In the genomic region with DNA sequence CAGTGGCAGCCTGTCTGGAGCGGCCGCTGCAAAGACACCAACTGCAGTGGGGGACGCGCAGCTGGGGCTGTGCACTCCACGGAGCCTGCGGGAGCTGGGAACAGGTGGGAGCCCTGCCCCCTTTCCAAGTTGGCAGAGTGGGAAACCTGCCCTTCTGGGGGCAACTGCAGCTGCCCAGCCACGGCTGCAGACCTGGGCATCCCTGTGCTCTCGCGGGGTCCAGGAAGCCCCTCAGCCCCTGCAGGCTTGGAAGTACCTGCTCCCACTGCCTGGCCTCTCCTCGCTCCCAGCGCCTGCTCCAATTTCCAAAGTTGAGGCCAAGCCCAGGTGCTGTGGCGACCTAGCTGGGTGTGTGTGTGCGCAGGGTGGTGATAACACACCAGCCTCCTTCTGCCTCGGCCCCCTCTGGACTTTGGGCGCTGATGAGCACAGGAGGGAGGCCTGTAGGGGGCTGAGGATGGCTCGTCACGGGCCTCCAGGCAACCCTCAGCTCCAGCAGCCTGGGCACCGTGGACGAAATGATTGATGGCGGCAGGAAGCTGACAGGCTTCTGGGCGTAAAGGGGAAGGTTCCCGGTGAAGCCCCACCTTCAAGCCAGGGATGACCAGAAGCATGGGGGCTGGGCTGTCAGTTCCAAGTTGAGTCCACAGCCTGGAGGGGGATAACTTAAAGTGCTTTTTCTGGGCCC, we compare ENCODE assay signal across 24 cellular contexts.
DNase-seq lines count a peak whose midpoint lies in the region; ATAC-seq and TF ChIP-seq lines count a peak whose summit lies in the region.
"Had no signal": no experiment of that assay in that cellular context is flagged by ENCODE, and none has a peak within 500 bp of the region (broad histone marks: within the 10 kb centered on the region; RNA-seq: fewer than 3 reads in every experiment).

No MANE protein-coding gene starts in this region.

- no peak overlapping the region for H3K27ac Mint-ChIP-seq in activated CD8-positive, alpha-beta memory T cell treated with anti-CD3 and anti-CD28 coated beads, Interleukin-2, amount 10 ng/mL, durations not matched to agents 7 days and 5 days

- H3K4me3 ChIP-seq in H7 (ENCODE audit: insufficient read depth, low read depth, low read length) (no peak overlapping the region), upper lobe of left lung (no peak overlapping the region)
- H3K4me3 ChIP-seq: A549; BLaER1 treated with 17β-estradiol and CSF1 and Interleukin-3, amounts not matched to agents 10 nM and 100 nM; SJSA1 had no signal

- H3K27me3 Mint-ChIP-seq in activated CD8-positive, alpha-beta memory T cell treated with anti-CD3 and anti-CD28 coated beads, Interleukin-2, amount 10 ng/mL, durations not matched to agents 7 days and 5 days: no peaks in the 10 kb centered on the region
- H3K27me3 Mint-ChIP-seq: CD4-positive, alpha-beta memory T cell had no signal

- H3K27me3 ChIP-seq in H7 (ENCODE audit: control insufficient read depth, insufficient read depth, low read length) (no peaks in the 10 kb centered on the region), upper lobe of left lung (no peaks in the 10 kb centered on the region)
- H3K27me3 ChIP-seq: BLaER1 treated with 17β-estradiol and CSF1 and Interleukin-3, amounts not matched to agents 10 nM and 100 nM; SJSA1 had no signal

- H3K9me3 Mint-ChIP-seq in activated CD8-positive, alpha-beta memory T cell treated with anti-CD3 and anti-CD28 coated beads, Interleukin-2, amount 10 ng/mL, durations not matched to agents 7 days and 5 days (ENCODE audit: low read depth): no peaks in the 10 kb centered on the region
- H3K9me3 Mint-ChIP-seq: CD4-positive, alpha-beta memory T cell had no signal

- H3K36me3 Mint-ChIP-seq in activated CD8-positive, alpha-beta memory T cell treated with anti-CD3 and anti-CD28 coated beads, Interleukin-2, amount 10 ng/mL, durations not matched to agents 7 days and 5 days: peaks cover 12% of the 10 kb centered on the region

- H3K36me3 ChIP-seq in H7 (replicated peaks; ENCODE audit: control insufficient read depth, insufficient read depth, low read length): 0 out of 2 replicates have a peak, but pooled peaks cover 1% of the 10 kb centered on the region
- no peaks in the 10 kb centered on the region for H3K36me3 ChIP-seq in upper lobe of left lung
- H3K36me3 ChIP-seq: SJSA1 had no signal

- peak; percentile 30 for DNase-seq in H7
- peak in 1 of 2 donors; percentile 49 for DNase-seq in upper lobe of left lung
- no peak for DNase-seq in activated CD8-positive, alpha-beta memory T cell treated with anti-CD3 and anti-CD28 coated beads, Interleukin-2, amount 10 ng/mL, durations not matched to agents 7 days and 5 days
- DNase-seq in cerebellar nuclear complex (lab: John Stamatoyannopoulos, UW): no peak
- DNase-seq in iPS-NIHi7 (ENCODE audit: extremely low spot score): no peak
- DNase-seq: AML-193; CD4-positive, alpha-beta memory T cell; COR-L47; DMS53; GOT3; Kasumi-1; NCI-H1105 treated with DMSO at 0.1 percent for 48 hours; NCI-H146; NCI-H1930; NCI-H2107; NCI-H446; NCI-H524 treated with DMSO at 0.1 percent for 48 hours; NCI-H774 had no signal

- peaks cover 2 to 9% (median 4%) of the 10 kb centered on the region in 4 donors for H3K4me1 ChIP-seq in upper lobe of left lung
- H3K4me1 ChIP-seq: SJSA1 had no signal

- ATAC-seq in esophagus mucosa (peak; percentile 17), upper lobe of left lung (ENCODE audit: low FRiP score in 2 of 2) (peak; percentile 17 to 30)
- no peak for ATAC-seq in activated CD8-positive, alpha-beta memory T cell treated with anti-CD3 and anti-CD28 coated beads, Interleukin-2, amount 10 ng/mL, durations not matched to agents 7 days and 5 days
- ATAC-seq: HCT116 had no signal

- no peak for TF ChIP-seq EP300 in upper lobe of left lung (IDR thresholded peaks at IDR 0.05)

- peaks cover 9% of the 10 kb centered on the region for H3K4me1 Mint-ChIP-seq in activated CD8-positive, alpha-beta memory T cell treated with anti-CD3 and anti-CD28 coated beads, Interleukin-2, amount 10 ng/mL, durations not matched to agents 7 days and 5 days

- no peaks in the 10 kb centered on the region for H3K9me3 ChIP-seq in upper lobe of left lung
- H3K9me3 ChIP-seq: A549, SJSA1 had no signal

- no peak for TF ChIP-seq POLR2A in upper lobe of left lung (IDR thresholded peaks at IDR 0.05)

- no peak overlapping the region for H3K4me3 Mint-ChIP-seq in activated CD8-positive, alpha-beta memory T cell treated with anti-CD3 and anti-CD28 coated beads, Interleukin-2, amount 10 ng/mL, durations not matched to agents 7 days and 5 days

- 88 to 93% methylated on average over 14 to 22 of the region's 22 CpGs for WGBS in upper lobe of left lung, 2 donors

- TF ChIP-seq CTCF in C4-2B (conservative IDR thresholded peaks at IDR 0.05) (no peak), upper lobe of left lung (IDR thresholded peaks at IDR 0.05) (no peak)

- peak overlapping the region; percentile 81 for H3K27ac ChIP-seq in C4-2B
- H3K27ac ChIP-seq in upper lobe of left lung: no peak overlapping the region
- H3K27ac ChIP-seq: A549; BLaER1 treated with 17β-estradiol and CSF1 and Interleukin-3, amounts not matched to agents 10 nM and 100 nM; SJSA1 had no signal

- CTCF ChIA-PET in activated CD8-positive, alpha-beta memory T cell treated with anti-CD3 and anti-CD28 coated beads, Interleukin-2, amount 10 ng/mL, durations not matched to agents 7 days and 5 days (lab: Charles Lee): no interaction called here
